1 cellular context compared by ENCODE assay signal in the genomic region with DNA sequence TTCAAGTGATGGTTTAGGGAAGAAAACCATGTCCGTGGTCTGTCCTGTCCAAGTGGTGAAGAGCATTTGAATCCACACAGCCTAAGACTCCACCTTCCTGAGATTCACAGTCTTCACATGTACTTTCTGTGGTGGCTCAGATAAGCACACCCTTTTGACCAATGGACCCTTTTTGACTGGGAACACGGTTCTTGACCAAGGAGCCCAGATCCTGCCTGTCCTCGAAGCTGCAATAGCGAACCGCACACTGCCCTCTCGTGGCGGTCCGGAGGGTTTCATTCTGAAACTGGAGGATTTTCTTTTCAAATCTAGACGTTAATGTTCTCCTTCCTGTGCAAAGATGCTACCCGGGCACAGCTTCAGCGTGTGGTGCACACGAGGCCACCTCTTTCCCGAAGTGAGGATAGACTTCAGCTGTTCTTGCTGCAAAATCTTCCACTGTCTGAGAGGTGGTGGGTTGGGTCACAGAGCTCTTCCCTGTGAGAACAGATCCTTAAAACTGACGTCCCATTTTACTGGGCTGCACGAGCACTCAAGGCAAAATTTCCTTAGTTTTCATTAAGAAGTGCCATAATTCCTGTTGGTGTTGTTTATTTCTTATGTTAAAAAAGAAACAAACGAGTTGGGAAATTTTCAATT.
TF ChIP-seq lines count a peak whose summit lies in the region.

No MANE protein-coding gene starts in this region.

TF ChIP-seq in K562, 482 proteins besides CTCF, POLR2A, EP300 and RAD21 (continued from another document and continues in another):
- TF ChIP-seq, protein P1, sequence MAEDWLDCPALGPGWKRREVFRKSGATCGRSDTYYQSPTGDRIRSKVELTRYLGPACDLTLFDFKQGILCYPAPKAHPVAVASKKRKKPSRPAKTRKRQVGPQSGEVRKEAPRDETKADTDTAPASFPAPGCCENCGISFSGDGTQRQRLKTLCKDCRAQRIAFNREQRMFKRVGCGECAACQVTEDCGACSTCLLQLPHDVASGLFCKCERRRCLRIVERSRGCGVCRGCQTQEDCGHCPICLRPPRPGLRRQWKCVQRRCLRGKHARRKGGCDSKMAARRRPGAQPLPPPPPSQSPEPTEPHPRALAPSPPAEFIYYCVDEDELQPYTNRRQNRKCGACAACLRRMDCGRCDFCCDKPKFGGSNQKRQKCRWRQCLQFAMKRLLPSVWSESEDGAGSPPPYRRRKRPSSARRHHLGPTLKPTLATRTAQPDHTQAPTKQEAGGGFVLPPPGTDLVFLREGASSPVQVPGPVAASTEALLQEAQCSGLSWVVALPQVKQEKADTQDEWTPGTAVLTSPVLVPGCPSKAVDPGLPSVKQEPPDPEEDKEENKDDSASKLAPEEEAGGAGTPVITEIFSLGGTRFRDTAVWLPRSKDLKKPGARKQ (CRISPR knock-in tag; IDR thresholded peaks at IDR 0.05) = 0 out of 2 replicates have a peak, but pooled peaks have one; percentile 41
- TF ChIP-seq ZNF175 (CRISPR knock-in tag; IDR thresholded peaks at IDR 0.05; ENCODE audit: low read depth) (no peak), CC2D1A (IDR thresholded peaks at IDR 0.05) (peak; percentile 50; the same call in 1 of the 2 replicates), MYBL2 (IDR thresholded peaks at IDR 0.05; ENCODE audit: low read depth) (no peak), MYBL2 (CRISPR knock-in tag; IDR thresholded peaks at IDR 0.05; ENCODE audit: borderline replicate concordance) (no peak), SMAD1 (IDR thresholded peaks at IDR 0.05; ENCODE audit: low read depth, low read length, partially characterized antibody) (no peak), ZC3H8 (IDR thresholded peaks at IDR 0.05) (no peak), HDGF (IDR thresholded peaks at IDR 0.05) (0 out of 2 replicates have a peak, but pooled peaks have one; percentile 54), RCOR1 (IDR thresholded peaks at IDR 0.05; ENCODE audit: borderline replicate concordance in 1 of 2, low read depth in 2 of 2, low read length in 2 of 2) (peak in 1 of 2 experiments; percentile 48; a peak in 1 of 4 replicates), KLF6 (CRISPR knock-in tag; IDR thresholded peaks at IDR 0.05; ENCODE audit: borderline replicate concordance) (no peak), ZNF436 (CRISPR knock-in tag; IDR thresholded peaks at IDR 0.05) (no peak), ZKSCAN3 (CRISPR knock-in tag; IDR thresholded peaks at IDR 0.05) (no peak), ZNF384 (IDR thresholded peaks at IDR 0.05; ENCODE audit: low read depth, low read length) (peak; percentile 22; the same call in 1 of the 2 replicates), ZNF24 (IDR thresholded peaks at IDR 0.05) (no peak), TCF3 (CRISPR knock-in tag; IDR thresholded peaks at IDR 0.05) (peak; percentile 64; the same call in 1 of the 2 replicates), ZNF165 (CRISPR knock-in tag; IDR thresholded peaks at IDR 0.05; ENCODE audit: borderline replicate concordance) (no peak), MYNN (IDR thresholded peaks at IDR 0.05) (peak; percentile 42; the same call in 1 of the 2 replicates), MYNN (CRISPR knock-in tag; IDR thresholded peaks at IDR 0.05) (no peak), ZNF3 (CRISPR knock-in tag; IDR thresholded peaks at IDR 0.05) (no peak), TCF7L2 (IDR thresholded peaks at IDR 0.05; ENCODE audit: low read depth, low read length) (no peak), EHMT2 (IDR thresholded peaks at IDR 0.05) (no peak), YY1 (IDR thresholded peaks at IDR 0.05; ENCODE audit: borderline replicate concordance in 1 of 3, control insufficient read depth in 1 of 3, extremely low read depth in 1 of 3, insufficient read depth in 3 of 3, insufficient read length in 1 of 3, insufficient replicate concordance in 2 of 3, low read depth in 1 of 3, low read length in 2 of 3) (peak in 1 of 3 experiments; percentile 11), SOX6 (IDR thresholded peaks at IDR 0.05) (0 out of 2 replicates have a peak, but pooled peaks have one; percentile 16), ZNF263 (CRISPR knock-in tag; IDR thresholded peaks at IDR 0.05; ENCODE audit: borderline replicate concordance) (peak; percentile 91; the same call in 1 of the 2 replicates), KDM1A (IDR thresholded peaks at IDR 0.05) (0 out of 4 replicates have a peak, but pooled peaks of 1 of the 2 experiments have one; percentile 4), ZNF79 (CRISPR knock-in tag; IDR thresholded peaks at IDR 0.05; ENCODE audit: low read depth) (no peak), MAFK (IDR thresholded peaks at IDR 0.05; ENCODE audit: low read length) (peak; percentile 26; the same call in 1 of the 2 replicates), MTA1 (IDR thresholded peaks at IDR 0.05; ENCODE audit: borderline replicate concordance) (no peak), ETV6 (IDR thresholded peaks at IDR 0.05; ENCODE audit: borderline replicate concordance in 1 of 2, low read depth in 2 of 2, low read length in 1 of 2) (no peak), ETV6 (CRISPR knock-in tag; IDR thresholded peaks at IDR 0.05; ENCODE audit: borderline replicate concordance) (0 out of 2 replicates have a peak, but pooled peaks have one; percentile 49), NR2C1 (IDR thresholded peaks at IDR 0.05) (no peak), NR2C1 (tag; IDR thresholded peaks at IDR 0.05) (no peak), FOXJ2 (tag; IDR thresholded peaks at IDR 0.05) (no peak)
- TF ChIP-seq, protein P2, sequence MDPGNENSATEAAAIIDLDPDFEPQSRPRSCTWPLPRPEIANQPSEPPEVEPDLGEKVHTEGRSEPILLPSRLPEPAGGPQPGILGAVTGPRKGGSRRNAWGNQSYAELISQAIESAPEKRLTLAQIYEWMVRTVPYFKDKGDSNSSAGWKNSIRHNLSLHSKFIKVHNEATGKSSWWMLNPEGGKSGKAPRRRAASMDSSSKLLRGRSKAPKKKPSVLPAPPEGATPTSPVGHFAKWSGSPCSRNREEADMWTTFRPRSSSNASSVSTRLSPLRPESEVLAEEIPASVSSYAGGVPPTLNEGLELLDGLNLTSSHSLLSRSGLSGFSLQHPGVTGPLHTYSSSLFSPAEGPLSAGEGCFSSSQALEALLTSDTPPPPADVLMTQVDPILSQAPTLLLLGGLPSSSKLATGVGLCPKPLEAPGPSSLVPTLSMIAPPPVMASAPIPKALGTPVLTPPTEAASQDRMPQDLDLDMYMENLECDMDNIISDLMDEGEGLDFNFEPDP (CRISPR knock-in tag; IDR thresholded peaks at IDR 0.05) = no peak
- TF ChIP-seq, protein P3, sequence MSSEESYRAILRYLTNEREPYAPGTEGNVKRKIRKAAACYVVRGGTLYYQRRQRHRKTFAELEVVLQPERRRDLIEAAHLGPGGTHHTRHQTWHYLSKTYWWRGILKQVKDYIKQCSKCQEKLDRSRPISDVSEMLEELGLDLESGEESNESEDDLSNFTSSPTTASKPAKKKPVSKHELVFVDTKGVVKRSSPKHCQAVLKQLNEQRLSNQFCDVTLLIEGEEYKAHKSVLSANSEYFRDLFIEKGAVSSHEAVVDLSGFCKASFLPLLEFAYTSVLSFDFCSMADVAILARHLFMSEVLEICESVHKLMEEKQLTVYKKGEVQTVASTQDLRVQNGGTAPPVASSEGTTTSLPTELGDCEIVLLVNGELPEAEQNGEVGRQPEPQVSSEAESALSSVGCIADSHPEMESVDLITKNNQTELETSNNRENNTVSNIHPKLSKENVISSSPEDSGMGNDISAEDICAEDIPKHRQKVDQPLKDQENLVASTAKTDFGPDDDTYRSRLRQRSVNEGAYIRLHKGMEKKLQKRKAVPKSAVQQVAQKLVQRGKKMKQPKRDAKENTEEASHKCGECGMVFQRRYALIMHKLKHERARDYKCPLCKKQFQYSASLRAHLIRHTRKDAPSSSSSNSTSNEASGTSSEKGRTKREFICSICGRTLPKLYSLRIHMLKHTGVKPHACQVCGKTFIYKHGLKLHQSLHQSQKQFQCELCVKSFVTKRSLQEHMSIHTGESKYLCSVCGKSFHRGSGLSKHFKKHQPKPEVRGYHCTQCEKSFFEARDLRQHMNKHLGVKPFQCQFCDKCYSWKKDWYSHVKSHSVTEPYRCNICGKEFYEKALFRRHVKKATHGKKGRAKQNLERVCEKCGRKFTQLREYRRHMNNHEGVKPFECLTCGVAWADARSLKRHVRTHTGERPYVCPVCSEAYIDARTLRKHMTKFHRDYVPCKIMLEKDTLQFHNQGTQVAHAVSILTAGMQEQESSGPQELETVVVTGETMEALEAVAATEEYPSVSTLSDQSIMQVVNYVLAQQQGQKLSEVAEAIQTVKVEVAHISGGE (CRISPR knock-in tag; IDR thresholded peaks at IDR 0.05) = no peak
- TF ChIP-seq, protein P4, sequence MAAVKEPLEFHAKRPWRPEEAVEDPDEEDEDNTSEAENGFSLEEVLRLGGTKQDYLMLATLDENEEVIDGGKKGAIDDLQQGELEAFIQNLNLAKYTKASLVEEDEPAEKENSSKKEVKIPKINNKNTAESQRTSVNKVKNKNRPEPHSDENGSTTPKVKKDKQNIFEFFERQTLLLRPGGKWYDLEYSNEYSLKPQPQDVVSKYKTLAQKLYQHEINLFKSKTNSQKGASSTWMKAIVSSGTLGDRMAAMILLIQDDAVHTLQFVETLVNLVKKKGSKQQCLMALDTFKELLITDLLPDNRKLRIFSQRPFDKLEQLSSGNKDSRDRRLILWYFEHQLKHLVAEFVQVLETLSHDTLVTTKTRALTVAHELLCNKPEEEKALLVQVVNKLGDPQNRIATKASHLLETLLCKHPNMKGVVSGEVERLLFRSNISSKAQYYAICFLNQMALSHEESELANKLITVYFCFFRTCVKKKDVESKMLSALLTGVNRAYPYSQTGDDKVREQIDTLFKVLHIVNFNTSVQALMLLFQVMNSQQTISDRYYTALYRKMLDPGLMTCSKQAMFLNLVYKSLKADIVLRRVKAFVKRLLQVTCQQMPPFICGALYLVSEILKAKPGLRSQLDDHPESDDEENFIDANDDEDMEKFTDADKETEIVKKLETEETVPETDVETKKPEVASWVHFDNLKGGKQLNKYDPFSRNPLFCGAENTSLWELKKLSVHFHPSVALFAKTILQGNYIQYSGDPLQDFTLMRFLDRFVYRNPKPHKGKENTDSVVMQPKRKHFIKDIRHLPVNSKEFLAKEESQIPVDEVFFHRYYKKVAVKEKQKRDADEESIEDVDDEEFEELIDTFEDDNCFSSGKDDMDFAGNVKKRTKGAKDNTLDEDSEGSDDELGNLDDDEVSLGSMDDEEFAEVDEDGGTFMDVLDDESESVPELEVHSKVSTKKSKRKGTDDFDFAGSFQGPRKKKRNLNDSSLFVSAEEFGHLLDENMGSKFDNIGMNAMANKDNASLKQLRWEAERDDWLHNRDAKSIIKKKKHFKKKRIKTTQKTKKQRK (IDR thresholded peaks at IDR 0.05; ENCODE audit: borderline replicate concordance, low read depth, low read length) = no peak
- TF ChIP-seq, protein P5, sequence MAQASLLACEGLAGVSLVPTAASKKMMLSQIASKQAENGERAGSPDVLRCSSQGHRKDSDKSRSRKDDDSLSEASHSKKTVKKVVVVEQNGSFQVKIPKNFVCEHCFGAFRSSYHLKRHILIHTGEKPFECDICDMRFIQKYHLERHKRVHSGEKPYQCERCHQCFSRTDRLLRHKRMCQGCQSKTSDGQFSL (CRISPR knock-in tag; IDR thresholded peaks at IDR 0.05) = no peak
- TF ChIP-seq, protein P5 (tag; IDR thresholded peaks at IDR 0.05) = no peak
- TF ChIP-seq, protein P6, sequence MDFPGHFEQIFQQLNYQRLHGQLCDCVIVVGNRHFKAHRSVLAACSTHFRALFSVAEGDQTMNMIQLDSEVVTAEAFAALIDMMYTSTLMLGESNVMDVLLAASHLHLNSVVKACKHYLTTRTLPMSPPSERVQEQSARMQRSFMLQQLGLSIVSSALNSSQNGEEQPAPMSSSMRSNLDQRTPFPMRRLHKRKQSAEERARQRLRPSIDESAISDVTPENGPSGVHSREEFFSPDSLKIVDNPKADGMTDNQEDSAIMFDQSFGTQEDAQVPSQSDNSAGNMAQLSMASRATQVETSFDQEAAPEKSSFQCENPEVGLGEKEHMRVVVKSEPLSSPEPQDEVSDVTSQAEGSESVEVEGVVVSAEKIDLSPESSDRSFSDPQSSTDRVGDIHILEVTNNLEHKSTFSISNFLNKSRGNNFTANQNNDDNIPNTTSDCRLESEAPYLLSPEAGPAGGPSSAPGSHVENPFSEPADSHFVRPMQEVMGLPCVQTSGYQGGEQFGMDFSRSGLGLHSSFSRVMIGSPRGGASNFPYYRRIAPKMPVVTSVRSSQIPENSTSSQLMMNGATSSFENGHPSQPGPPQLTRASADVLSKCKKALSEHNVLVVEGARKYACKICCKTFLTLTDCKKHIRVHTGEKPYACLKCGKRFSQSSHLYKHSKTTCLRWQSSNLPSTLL (IDR thresholded peaks at IDR 0.05) = no peak
- TF ChIP-seq, protein P7, sequence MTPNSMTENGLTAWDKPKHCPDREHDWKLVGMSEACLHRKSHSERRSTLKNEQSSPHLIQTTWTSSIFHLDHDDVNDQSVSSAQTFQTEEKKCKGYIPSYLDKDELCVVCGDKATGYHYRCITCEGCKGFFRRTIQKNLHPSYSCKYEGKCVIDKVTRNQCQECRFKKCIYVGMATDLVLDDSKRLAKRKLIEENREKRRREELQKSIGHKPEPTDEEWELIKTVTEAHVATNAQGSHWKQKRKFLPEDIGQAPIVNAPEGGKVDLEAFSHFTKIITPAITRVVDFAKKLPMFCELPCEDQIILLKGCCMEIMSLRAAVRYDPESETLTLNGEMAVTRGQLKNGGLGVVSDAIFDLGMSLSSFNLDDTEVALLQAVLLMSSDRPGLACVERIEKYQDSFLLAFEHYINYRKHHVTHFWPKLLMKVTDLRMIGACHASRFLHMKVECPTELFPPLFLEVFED (CRISPR knock-in tag; conservative IDR thresholded peaks at IDR 0.05) = no peak
